Comparison of ENCODE assay signal across 30 cellular contexts in the genomic region with DNA sequence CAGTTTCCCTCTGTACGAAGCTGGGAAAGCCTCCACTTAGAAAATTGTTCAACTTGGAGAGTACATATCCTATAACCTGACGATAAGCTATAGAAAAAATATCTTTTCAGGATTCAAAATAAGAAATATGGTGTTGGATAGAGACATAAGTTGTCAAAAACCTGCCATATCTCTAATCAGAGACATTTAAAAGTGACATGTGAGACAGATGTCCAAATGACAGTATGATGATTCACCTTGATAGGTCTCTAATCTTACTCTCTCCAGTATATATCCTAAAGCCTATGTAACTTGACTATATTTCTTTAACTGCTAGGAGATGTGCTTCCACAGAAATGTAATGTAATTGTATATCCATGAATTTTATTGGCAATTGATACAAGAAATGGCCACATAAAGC.
"Had no signal": no experiment of that assay in that cellular context is flagged by ENCODE, and none has a peak within 500 bp of the region (broad histone marks: within the 10 kb centered on the region; RNA-seq: fewer than 3 reads in every experiment).

No MANE protein-coding gene starts in this region.

- H3K27ac ChIP-seq: adrenal gland, ascending aorta, body of pancreas, brain microvascular endothelial cell, breast epithelium, cardiac muscle cell had no signal

- H3K9me3 ChIP-seq: adrenal gland, ascending aorta, body of pancreas, breast epithelium had no signal

- H3K27me3 ChIP-seq: adrenal gland, ascending aorta, body of pancreas, brain microvascular endothelial cell, breast epithelium, cardiac muscle cell had no signal

- H3K36me3 ChIP-seq: adrenal gland, ascending aorta, brain microvascular endothelial cell, breast epithelium, cardiac muscle cell had no signal

- H3K4me3 ChIP-seq: adrenal gland, ascending aorta, body of pancreas, breast epithelium, cardiac muscle cell had no signal

- DNase-seq: activated effector memory CD4-positive, alpha-beta T cell treated with anti-CD3 and anti-CD28 coated beads, Interleukin-2, amount 50 U/mL, for 16 hours; activated effector memory CD4-positive, alpha-beta T cell treated with Interleukin-2 at 50 U/mL for 16 hours; activated gamma-delta T cell; activated gamma-delta T cell treated with Interleukin-2 at 50 U/mL for 16 hours; activated naive CD4-positive, alpha-beta T cell; activated naive CD4-positive, alpha-beta T cell treated with anti-CD3 and anti-CD28 coated beads for 36 hours; activated naive CD4-positive, alpha-beta T cell treated with anti-CD3 and anti-CD28 coated beads, Interleukin-2, amount 10 ng/mL, durations not matched to agents 7 days and 5 days; activated naive CD4-positive, alpha-beta T cell treated with anti-CD3 and anti-CD28 coated beads, Interleukin-2, amount 50 U/mL, for 16 hours; activated naive CD4-positive, alpha-beta T cell treated with Interleukin-2 at 50 U/mL for 16 hours; activated naive CD8-positive, alpha-beta T cell treated with anti-CD3 and anti-CD28 coated beads for 36 hours; activated naive CD8-positive, alpha-beta T cell treated with anti-CD3 and anti-CD28 coated beads, Interleukin-2, amount 10 ng/mL, durations not matched to agents 7 days and 5 days; activated naive CD8-positive, alpha-beta T cell treated with anti-CD3 and anti-CD28 coated beads, Interleukin-2, amount 50 U/mL, for 24 hours; activated T-cell treated with anti-CD3 and anti-CD28 coated beads, Interleukin-2, amount 50 U/mL, for 1 hour; activated T-cell treated with anti-CD3 and anti-CD28 coated beads, Interleukin-2, amount 50 U/mL, for 24 hours; activated T-cell treated with anti-CD3 and anti-CD28 coated beads, Interleukin-2, amount 50 U/mL, for 4 hours; activated T-cell treated with anti-CD3 and anti-CD28 coated beads, Interleukin-2, amount 50 U/mL, for 48 hours; activated T-cell treated with anti-CD3 and anti-CD28 coated beads, Interleukin-2, amount 50 U/mL, for 72 hours; adrenal gland; amniotic stem cell; amygdala; anterior cingulate cortex; aorta; body of pancreas; brain microvascular endothelial cell; caudate nucleus; central memory CD4-positive, alpha-beta T cell; cerebellar nuclear complex had no signal
